1 cellular context compared by ENCODE assay signal in the genomic region with DNA sequence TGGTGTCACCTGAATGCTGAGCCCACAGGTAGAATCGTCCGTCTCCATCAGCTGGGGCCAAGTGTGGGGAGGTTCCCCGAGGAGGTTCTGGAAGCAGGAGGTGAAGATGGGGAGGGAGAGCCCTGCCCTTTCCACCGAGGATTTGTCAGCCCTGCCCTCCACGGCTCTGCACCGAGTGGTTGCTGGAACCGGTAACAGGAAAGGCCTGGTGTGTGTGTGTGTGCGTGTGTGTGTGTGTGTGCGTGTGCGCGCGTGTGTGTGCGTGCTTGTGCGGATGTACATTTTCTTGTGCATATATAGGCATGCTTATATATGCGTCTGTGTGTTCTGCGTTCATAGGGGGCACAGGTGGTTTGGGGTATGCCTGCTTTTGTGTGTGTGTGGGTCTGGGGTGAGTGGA.
A peak's percentile ranks its signal among the peaks of the same experiment; 100 is the strongest.
TF ChIP-seq lines count a peak whose summit lies in the region.

No MANE protein-coding gene starts in this region.

TF ChIP-seq in HepG2, 621 proteins besides CTCF, POLR2A, EP300 and RAD21:
- TF ChIP-seq GABPA (IDR thresholded peaks at IDR 0.05; ENCODE audit: low read depth, low read length) (0 out of 2 replicates have a peak, but pooled peaks have one; percentile 13), GABPA (CRISPR knock-in tag; IDR thresholded peaks at IDR 0.05; ENCODE audit: low read depth) (no peak), ZBTB42 (CRISPR knock-in tag; IDR thresholded peaks at IDR 0.05) (no peak)
